In the genomic region with DNA sequence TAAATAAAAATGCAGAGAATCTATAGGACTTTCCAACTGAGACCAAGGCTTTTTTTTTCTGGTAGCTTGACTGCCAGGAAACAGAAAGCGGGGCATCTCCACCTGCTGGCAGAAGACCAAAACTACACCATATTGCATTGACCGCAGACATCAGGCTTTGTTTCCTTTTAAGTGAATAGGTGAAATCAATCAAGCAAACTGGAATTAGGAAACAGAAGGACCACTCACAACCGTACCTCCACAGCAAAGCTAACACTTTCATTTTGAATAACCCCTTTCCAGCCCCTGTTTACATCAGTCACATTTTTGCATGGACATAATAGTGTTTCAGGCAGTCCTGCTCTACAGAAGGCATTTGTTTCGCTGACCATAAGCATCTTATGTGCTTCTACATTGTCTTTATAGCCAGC, we compare ENCODE assay signal across 1 cellular context.
TF ChIP-seq lines count a peak whose summit lies in the region.

No MANE protein-coding gene starts in this region.

TF ChIP-seq in HepG2, 621 proteins besides CTCF, POLR2A, EP300 and RAD21 (continued from another document):
- no peak for TF ChIP-seq ZNF782 (CRISPR knock-in tag; IDR thresholded peaks at IDR 0.05; ENCODE audit: borderline replicate concordance)
